Comparison of ENCODE assay signal across 1 cellular context in the genomic region with DNA sequence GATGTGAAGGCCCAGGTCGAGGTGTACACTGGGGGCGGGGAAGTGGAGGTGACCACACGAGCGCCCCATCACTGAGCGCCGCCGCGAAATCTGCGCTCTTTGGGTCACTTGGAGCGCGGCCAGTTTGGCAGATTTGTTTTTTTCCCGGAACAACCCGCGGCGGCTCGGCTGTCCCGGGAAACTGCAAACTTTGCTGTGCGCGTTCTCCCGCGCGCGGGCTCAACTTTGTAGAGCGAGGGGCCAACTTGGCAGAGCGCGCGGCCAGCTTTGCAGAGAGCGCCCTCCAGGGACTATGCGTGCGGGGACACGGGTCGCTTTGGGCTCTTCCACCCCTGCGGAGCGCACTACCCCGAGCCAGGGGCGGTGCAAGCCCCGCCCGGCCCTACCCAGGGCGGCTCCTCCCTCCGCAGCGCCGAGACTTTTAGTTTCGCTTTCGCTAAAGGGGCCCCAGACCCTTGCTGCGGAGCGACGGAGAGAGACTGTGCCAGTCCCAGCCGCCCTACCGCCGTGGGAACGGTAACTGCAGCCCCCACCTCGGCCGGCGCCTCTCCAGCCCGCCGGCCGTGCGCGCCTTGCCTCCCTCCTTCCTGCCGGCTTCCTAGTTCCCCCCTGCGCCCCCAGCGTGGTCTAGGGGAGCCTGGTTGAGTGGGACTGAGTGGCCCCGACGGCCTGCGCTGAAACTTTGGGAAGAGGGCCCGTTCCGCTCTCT.
TF ChIP-seq lines count a peak whose summit lies in the region.

CASP7 (plus strand) TSS at position 450 of the 709 bp plus-strand sequence. CDS start 17,582 bp downstream, outside the sequence.

TF ChIP-seq in HEK293, 187 proteins besides CTCF, POLR2A, EP300 and RAD21 (continued from another document and continues in another):
- TF ChIP-seq, protein P1, sequence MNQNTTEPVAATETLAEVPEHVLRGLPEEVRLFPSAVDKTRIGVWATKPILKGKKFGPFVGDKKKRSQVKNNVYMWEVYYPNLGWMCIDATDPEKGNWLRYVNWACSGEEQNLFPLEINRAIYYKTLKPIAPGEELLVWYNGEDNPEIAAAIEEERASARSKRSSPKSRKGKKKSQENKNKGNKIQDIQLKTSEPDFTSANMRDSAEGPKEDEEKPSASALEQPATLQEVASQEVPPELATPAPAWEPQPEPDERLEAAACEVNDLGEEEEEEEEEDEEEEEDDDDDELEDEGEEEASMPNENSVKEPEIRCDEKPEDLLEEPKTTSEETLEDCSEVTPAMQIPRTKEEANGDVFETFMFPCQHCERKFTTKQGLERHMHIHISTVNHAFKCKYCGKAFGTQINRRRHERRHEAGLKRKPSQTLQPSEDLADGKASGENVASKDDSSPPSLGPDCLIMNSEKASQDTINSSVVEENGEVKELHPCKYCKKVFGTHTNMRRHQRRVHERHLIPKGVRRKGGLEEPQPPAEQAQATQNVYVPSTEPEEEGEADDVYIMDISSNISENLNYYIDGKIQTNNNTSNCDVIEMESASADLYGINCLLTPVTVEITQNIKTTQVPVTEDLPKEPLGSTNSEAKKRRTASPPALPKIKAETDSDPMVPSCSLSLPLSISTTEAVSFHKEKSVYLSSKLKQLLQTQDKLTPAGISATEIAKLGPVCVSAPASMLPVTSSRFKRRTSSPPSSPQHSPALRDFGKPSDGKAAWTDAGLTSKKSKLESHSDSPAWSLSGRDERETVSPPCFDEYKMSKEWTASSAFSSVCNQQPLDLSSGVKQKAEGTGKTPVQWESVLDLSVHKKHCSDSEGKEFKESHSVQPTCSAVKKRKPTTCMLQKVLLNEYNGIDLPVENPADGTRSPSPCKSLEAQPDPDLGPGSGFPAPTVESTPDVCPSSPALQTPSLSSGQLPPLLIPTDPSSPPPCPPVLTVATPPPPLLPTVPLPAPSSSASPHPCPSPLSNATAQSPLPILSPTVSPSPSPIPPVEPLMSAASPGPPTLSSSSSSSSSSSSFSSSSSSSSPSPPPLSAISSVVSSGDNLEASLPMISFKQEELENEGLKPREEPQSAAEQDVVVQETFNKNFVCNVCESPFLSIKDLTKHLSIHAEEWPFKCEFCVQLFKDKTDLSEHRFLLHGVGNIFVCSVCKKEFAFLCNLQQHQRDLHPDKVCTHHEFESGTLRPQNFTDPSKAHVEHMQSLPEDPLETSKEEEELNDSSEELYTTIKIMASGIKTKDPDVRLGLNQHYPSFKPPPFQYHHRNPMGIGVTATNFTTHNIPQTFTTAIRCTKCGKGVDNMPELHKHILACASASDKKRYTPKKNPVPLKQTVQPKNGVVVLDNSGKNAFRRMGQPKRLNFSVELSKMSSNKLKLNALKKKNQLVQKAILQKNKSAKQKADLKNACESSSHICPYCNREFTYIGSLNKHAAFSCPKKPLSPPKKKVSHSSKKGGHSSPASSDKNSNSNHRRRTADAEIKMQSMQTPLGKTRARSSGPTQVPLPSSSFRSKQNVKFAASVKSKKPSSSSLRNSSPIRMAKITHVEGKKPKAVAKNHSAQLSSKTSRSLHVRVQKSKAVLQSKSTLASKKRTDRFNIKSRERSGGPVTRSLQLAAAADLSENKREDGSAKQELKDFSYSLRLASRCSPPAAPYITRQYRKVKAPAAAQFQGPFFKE (tag by site-specific recombination; IDR thresholded peaks at IDR 0.05; ENCODE audit: borderline replicate concordance), result no peak
- TF ChIP-seq ZNF596 (tag by site-specific recombination; IDR thresholded peaks at IDR 0.05) (peak; percentile 89), MYNN (tag by site-specific recombination; IDR thresholded peaks at IDR 0.05; ENCODE audit: borderline replicate concordance) (no peak), ZNF211 (tag by site-specific recombination; IDR thresholded peaks at IDR 0.05; ENCODE audit: low read depth) (no peak), ZBTB1 (tag by site-specific recombination; IDR thresholded peaks at IDR 0.05) (0 out of 2 replicates have a peak, but pooled peaks have one; percentile 30), ZBTB7A (tag by site-specific recombination; IDR thresholded peaks at IDR 0.05; ENCODE audit: low read depth) (no peak), KLF7 (tag by site-specific recombination; IDR thresholded peaks at IDR 0.05; ENCODE audit: borderline replicate concordance) (peak; percentile 62; the same call in 1 of the 2 replicates), ZNF692 (tag by site-specific recombination; IDR thresholded peaks at IDR 0.05) (peak; percentile 72; the same call in 1 of the 2 replicates), SETDB1 (IDR thresholded peaks at IDR 0.05; ENCODE audit: insufficient read length, low read length) (no peak), ZNF280D (tag by site-specific recombination; IDR thresholded peaks at IDR 0.05) (0 out of 2 replicates have a peak, but pooled peaks have one; percentile 18), ZNF768 (tag by site-specific recombination; IDR thresholded peaks at IDR 0.05) (no peak), ZNF558 (tag by site-specific recombination; IDR thresholded peaks at IDR 0.05) (no peak), ZIC2 (tag by site-specific recombination; IDR thresholded peaks at IDR 0.05) (peak; percentile 7; the same call in 1 of the 2 replicates), ZNF221 (tag by site-specific recombination; IDR thresholded peaks at IDR 0.05; ENCODE audit: borderline replicate concordance) (no peak), MZF1 (tag by site-specific recombination; IDR thresholded peaks at IDR 0.05; ENCODE audit: borderline replicate concordance) (no peak), ZNF223 (tag by site-specific recombination; IDR thresholded peaks at IDR 0.05) (0 out of 2 replicates have a peak, but pooled peaks have one; percentile 1), ZNF404 (tag by site-specific recombination; IDR thresholded peaks at IDR 0.05) (no peak), ZNF639 (tag by site-specific recombination; IDR thresholded peaks at IDR 0.05) (peak; percentile 61; the same call in 1 of the 2 replicates), ZNF521 (tag by site-specific recombination; IDR thresholded peaks at IDR 0.05) (no peak), KLF9 (tag by site-specific recombination; IDR thresholded peaks at IDR 0.05; ENCODE audit: low read depth) (no peak), ZNF341 (tag by site-specific recombination; IDR thresholded peaks at IDR 0.05; ENCODE audit: low read depth) (peak; percentile 99), ZNF529 (tag by site-specific recombination; IDR thresholded peaks at IDR 0.05; ENCODE audit: insufficient replicate concordance) (no peak), HOXC10 (CRISPR knock-in tag; IDR thresholded peaks at IDR 0.05) (no peak), KLF16 (tag by site-specific recombination; IDR thresholded peaks at IDR 0.05) (peak; percentile 52), ZNF335 (tag by site-specific recombination; conservative IDR thresholded peaks at IDR 0.05) (peak; percentile 91), ZSCAN30 (tag by site-specific recombination; IDR thresholded peaks at IDR 0.05) (peak; percentile 88), ZNF600 (tag by site-specific recombination; IDR thresholded peaks at IDR 0.05) (peak; percentile 72), OVOL3 (tag by site-specific recombination; IDR thresholded peaks at IDR 0.05) (no peak), ZNF747 (tag by site-specific recombination; IDR thresholded peaks at IDR 0.05) (no peak), KLF1 (tag by site-specific recombination; IDR thresholded peaks at IDR 0.05) (peak; percentile 95), ZNF138 (tag by site-specific recombination; IDR thresholded peaks at IDR 0.05; ENCODE audit: borderline replicate concordance) (no peak)
- TF ChIP-seq, protein P2, sequence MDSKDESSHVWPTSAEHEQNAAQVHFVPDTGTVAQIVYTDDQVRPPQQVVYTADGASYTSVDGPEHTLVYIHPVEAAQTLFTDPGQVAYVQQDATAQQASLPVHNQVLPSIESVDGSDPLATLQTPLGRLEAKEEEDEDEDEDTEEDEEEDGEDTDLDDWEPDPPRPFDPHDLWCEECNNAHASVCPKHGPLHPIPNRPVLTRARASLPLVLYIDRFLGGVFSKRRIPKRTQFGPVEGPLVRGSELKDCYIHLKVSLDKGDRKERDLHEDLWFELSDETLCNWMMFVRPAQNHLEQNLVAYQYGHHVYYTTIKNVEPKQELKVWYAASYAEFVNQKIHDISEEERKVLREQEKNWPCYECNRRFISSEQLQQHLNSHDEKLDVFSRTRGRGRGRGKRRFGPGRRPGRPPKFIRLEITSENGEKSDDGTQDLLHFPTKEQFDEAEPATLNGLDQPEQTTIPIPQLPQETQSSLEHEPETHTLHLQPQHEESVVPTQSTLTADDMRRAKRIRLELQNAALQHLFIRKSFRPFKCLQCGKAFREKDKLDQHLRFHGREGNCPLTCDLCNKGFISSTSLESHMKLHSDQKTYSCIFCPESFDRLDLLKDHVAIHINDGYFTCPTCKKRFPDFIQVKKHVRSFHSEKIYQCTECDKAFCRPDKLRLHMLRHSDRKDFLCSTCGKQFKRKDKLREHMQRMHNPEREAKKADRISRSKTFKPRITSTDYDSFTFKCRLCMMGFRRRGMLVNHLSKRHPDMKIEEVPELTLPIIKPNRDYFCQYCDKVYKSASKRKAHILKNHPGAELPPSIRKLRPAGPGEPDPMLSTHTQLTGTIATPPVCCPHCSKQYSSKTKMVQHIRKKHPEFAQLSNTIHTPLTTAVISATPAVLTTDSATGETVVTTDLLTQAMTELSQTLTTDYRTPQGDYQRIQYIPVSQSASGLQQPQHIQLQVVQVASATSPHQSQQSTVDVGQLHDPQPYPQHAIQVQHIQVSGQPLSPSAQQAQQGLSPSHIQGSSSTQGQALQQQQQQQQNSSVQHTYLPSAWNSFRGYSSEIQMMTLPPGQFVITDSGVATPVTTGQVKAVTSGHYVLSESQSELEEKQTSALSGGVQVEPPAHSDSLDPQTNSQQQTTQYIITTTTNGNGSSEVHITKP (tag by site-specific recombination; IDR thresholded peaks at IDR 0.05), result peak; percentile 98
- TF ChIP-seq, protein P3, sequence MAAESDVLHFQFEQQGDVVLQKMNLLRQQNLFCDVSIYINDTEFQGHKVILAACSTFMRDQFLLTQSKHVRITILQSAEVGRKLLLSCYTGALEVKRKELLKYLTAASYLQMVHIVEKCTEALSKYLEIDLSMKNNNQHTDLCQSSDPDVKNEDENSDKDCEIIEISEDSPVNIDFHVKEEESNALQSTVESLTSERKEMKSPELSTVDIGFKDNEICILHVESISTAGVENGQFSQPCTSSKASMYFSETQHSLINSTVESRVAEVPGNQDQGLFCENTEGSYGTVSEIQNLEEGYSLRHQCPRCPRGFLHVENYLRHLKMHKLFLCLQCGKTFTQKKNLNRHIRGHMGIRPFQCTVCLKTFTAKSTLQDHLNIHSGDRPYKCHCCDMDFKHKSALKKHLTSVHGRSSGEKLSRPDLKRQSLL (tag by site-specific recombination; IDR thresholded peaks at IDR 0.05), result no peak
